9 cellular contexts compared by ENCODE assay signal in genomic region chr17:61648587-61648986, GRCh38. TPM values are rescaled to one million over a fixed set of nuclear protein-coding genes. Genes with fewer than 3 reads are reported as not detected.
"Had no signal": no experiment of that assay in that cellular context is flagged by ENCODE, and none has a peak within 500 bp of the region (broad histone marks: within the 10 kb centered on the region; RNA-seq: fewer than 3 reads in every experiment).

No MANE protein-coding gene starts in this region.

- FAIRE-seq: HepG2, K562 had no signal

- H3K27ac Mint-ChIP-seq: H9 had no signal

- H3K4me3 ChIP-seq: GM23248, K562 had no signal

- DNase-seq: GM23248, GOT3, H9, HCEC 1CT, KG1 had no signal

- H3K27ac ChIP-seq: GM23248 had no signal

- H3K9ac ChIP-seq: GM23248 had no signal

- H3K4me3 Mint-ChIP-seq: H9 had no signal

- H3K4me1 Mint-ChIP-seq: H9 had no signal

- H2AFZ ChIP-seq: GM23248 had no signal

- ATAC-seq: HepG2, K562 had no signal

RNA-seq across cellular contexts. Expression of gene NACA2, which starts 57.6 kb away (rescaled TPM):
- total RNA-seq: GM23248, H4, H9, HepG2, HT-29 had no signal
- polyA plus RNA-seq: GM23248 had no signal
